10 cellular contexts compared by ENCODE assay signal in the genomic region with DNA sequence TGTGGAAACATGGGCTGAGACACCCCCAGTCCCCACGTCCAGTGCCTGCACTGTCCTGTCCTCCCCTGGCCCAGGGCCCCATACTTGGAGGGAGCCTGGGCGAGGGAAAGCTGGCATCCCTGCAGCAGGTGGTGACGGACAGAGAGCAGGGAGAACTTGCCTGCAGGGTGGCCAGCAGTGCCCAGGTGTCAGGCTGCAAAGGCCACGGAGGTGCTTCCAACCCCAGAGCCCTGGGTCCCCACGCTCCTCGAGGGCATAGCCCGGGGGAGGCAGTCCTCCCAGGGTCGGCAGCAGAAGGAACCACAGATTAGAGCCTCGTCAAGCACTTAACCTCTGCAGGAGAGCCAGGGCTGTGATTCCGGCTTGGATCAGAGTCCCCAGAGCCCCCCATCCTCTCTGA.
DNase-seq lines count a peak whose midpoint lies in the region; ATAC-seq and TF ChIP-seq lines count a peak whose summit lies in the region.
"Had no signal": no experiment of that assay in that cellular context is flagged by ENCODE, and none has a peak within 500 bp of the region (broad histone marks: within the 10 kb centered on the region; RNA-seq: fewer than 3 reads in every experiment).

No MANE protein-coding gene starts in this region.

- peak overlapping the region; percentile 92 for H3K4me3 Mint-ChIP-seq in Caco-2 (ENCODE audit: unreplicated experiment)
- H3K4me3 Mint-ChIP-seq in T-cell: peak overlapping the region in 1 of 3 donors; percentile 74
- H3K4me3 Mint-ChIP-seq in chondrocyte (ENCODE audit: unreplicated experiment): no peak overlapping the region

- H3K36me3 ChIP-seq in Caco-2 (ENCODE audit: control insufficient read depth, insufficient read depth, low read length): no peaks in the 10 kb centered on the region
- no peaks in the 10 kb centered on the region for H3K36me3 ChIP-seq in gastrocnemius medialis

- H3K4me1 Mint-ChIP-seq in Caco-2 (ENCODE audit: low read depth, unreplicated experiment) (no peaks in the 10 kb centered on the region), T-cell (peaks cover 18 to 22% (median 19%) of the 10 kb centered on the region in 3 donors), chondrocyte (ENCODE audit: low read depth) (peaks cover 41% of the 10 kb centered on the region)

- H3K27me3 Mint-ChIP-seq in Caco-2 (ENCODE audit: insufficient read depth, unreplicated experiment) (no peaks in the 10 kb centered on the region), T-cell (no peaks in the 10 kb centered on the region), chondrocyte (ENCODE audit: low read depth) (no peaks in the 10 kb centered on the region)

- peaks cover 12% of the 10 kb centered on the region for H3K36me3 Mint-ChIP-seq in Caco-2 (ENCODE audit: insufficient read depth, unreplicated experiment)
- no peaks in the 10 kb centered on the region for H3K36me3 Mint-ChIP-seq in T-cell
- no peaks in the 10 kb centered on the region for H3K36me3 Mint-ChIP-seq in chondrocyte (ENCODE audit: low read depth)

- H3K9me3 Mint-ChIP-seq in Caco-2 (ENCODE audit: unreplicated experiment): no peaks in the 10 kb centered on the region
- no peaks in the 10 kb centered on the region for H3K9me3 Mint-ChIP-seq in T-cell
- no peaks in the 10 kb centered on the region for H3K9me3 Mint-ChIP-seq in chondrocyte (ENCODE audit: low read depth)
- H3K9me3 Mint-ChIP-seq: T-helper 1 cell treated with Interleukin-12 subunit alpha and Interleukin-12 subunit beta and Interleukin-4 antibody, amounts not matched to agents 30 μg/mL and 1 μg/mL, for 36 hours had no signal

- H3K4me1 ChIP-seq in Caco-2 (peaks cover 18% of the 10 kb centered on the region), gastrocnemius medialis (peaks cover 20 to 34% of the 10 kb centered on the region in 2 donors)

- H3K9me3 ChIP-seq in Caco-2 (no peaks in the 10 kb centered on the region), gastrocnemius medialis (no peaks in the 10 kb centered on the region)

- no peak for DNase-seq in Caco-2
- DNase-seq in T-cell: peak in 1 of 34 experiments; percentile 8
- peak; percentile 55 for DNase-seq in left ventricle myocardium superior
- no peak for DNase-seq in gastrocnemius medialis
- no peak for DNase-seq in stimulated activated CD4-positive, alpha-beta T cell treated with anti-CD3 and anti-CD28 coated beads, Interleukin-1b, Interleukin-23, amount 100 ng/mL, for 48 hours
- DNase-seq in NOMO-1 treated with DMSO at 0.1 percent for 48 hours (lab: John Stamatoyannopoulos, UW; ENCODE audit: unreplicated experiment): no peak
- no peak for DNase-seq in chondrocyte (ENCODE audit: low spot score)
- DNase-seq: NK-92 treated with Interleukin-12 subunit alpha and Interleukin-12 subunit beta, amount 100 ng/mL, for 24 hours had no signal

- POLR2A ChIA-PET in Caco-2 (lab: Charles Lee) (interaction anchor here (0.6 to 1.0 kb wide), 4 partner anchors 15 to 125 kb away, joined by 3 to 6 read pairs (median 4); no protein-coding TSS in a partner anchor), T-cell (lab: Charles Lee) (no interaction called here)

- H3K27ac ChIP-seq in gastrocnemius medialis: peak overlapping the region; percentile 70 to 90 (median 82)

- CTCF ChIA-PET in Caco-2 (lab: Charles Lee) (interaction anchor here (0.5 to 2.4 kb wide), 4 partner anchors 12 to 212 kb away, joined by 3 to 9 read pairs (median 6); no protein-coding TSS in a partner anchor), T-cell (lab: Charles Lee) (interaction anchor here in 1 of 2 donors (0.6 kb wide), 1 partner anchor 231 kb away, joined by 3 read pairs; no protein-coding TSS in a partner anchor)

- H3K27me3 ChIP-seq in Caco-2 (replicated peaks; ENCODE audit: control insufficient read depth, insufficient read depth, low read length): no peaks in the 10 kb centered on the region
- no peaks in the 10 kb centered on the region for H3K27me3 ChIP-seq in gastrocnemius medialis

- in situ Hi-C loops in gastrocnemius medialis (cut with MboI; ENCODE audit: low sequenced_read_pairs in 4 of 4): no loop called here

- ATAC-seq in T-cell (replicated peaks in 1 of 4): no peak
- peak; percentile 53 for ATAC-seq in left ventricle myocardium superior
- no peak for ATAC-seq in gastrocnemius medialis
- ATAC-seq in GM21723 (IDR thresholded peaks at IDR 0.05; ENCODE audit: unreplicated experiment): no peak

- intact Hi-C loops in Caco-2 (cut with micrococcal nuclease; ENCODE audit: unreplicated experiment) (no loop called here), left ventricle myocardium superior (cut with micrococcal nuclease) (no loop called here), gastrocnemius medialis (cut with DNase I; ENCODE audit: low total_unique reads) (loop anchor here (2.0 kb wide), 1 partner anchor 41 kb away; no protein-coding TSS in a partner anchor)

- no peak for TF ChIP-seq POLR2A in gastrocnemius medialis (IDR thresholded peaks at IDR 0.05)

- no TSS peak for BruUV-seq in Caco-2 (replicated peaks; lab: Mats Ljungman, UMichigan)

- TF ChIP-seq CTCF in Caco-2 (IDR thresholded peaks at IDR 0.05; ENCODE audit: insufficient read depth in 1 of 2, low read depth in 1 of 2, low read length in 1 of 2, severe bottlenecking in 1 of 2, unreplicated experiment in 1 of 2) (no peak), gastrocnemius medialis (IDR thresholded peaks at IDR 0.05 in 4 of 5, conservative IDR thresholded peaks at IDR 0.05 in 1 of 5) (no peak), chondrocyte (IDR thresholded peaks at IDR 0.05) (no peak)

- no peak overlapping the region for H3K4me3 ChIP-seq in Caco-2 (ENCODE audit: low read depth, low read length)
- H3K4me3 ChIP-seq in gastrocnemius medialis: peak overlapping the region in 1 of 4 donors; percentile 60

- H3K27ac Mint-ChIP-seq in Caco-2 (ENCODE audit: unreplicated experiment) (peak overlapping the region; percentile 84), T-cell (peak overlapping the region; percentile 71 to 97), chondrocyte (ENCODE audit: unreplicated experiment) (no peak overlapping the region)
